ENCODE assay signal across 28 cellular contexts in genomic region chr6:60754879-60755278, GRCh38.
"Had no signal": no experiment of that assay in that cellular context is flagged by ENCODE, and none has a peak within 500 bp of the region (broad histone marks: within the 10 kb centered on the region; RNA-seq: fewer than 3 reads in every experiment).

No MANE protein-coding gene starts in this region.

- H3K36me3 Mint-ChIP-seq: brain; memory B cell; stimulated activated memory B cell treated with anti-CD40 and anti-IgM and Interleukin-4, amounts not matched to agents 10 μg/mL and 1 μg/mL and 100 μg/mL, for 72 hours had no signal

- DNase-seq: activated CD4-positive, alpha-beta T cell treated with anti-CD3 and anti-CD28 coated beads, Interleukin-2, amount 10 ng/mL, durations not matched to agents 24 days and 14 days; activated CD8-positive, alpha-beta T cell treated with anti-CD3 and anti-CD28 coated beads for 36 hours; activated T-cell treated with anti-CD3 and anti-CD28 coated beads, Interleukin-2, amount 50 U/mL, for 1 hour; aorta; caudate nucleus; dermis blood vessel endothelial cell; effector CD8-positive, alpha-beta T cell; glutamatergic neuron; hypothalamus; islet precursor cell; left cardiac atrium; mucosa of descending colon; occipital lobe; right lobe of liver; stimulated activated CD4-positive, alpha-beta T cell treated with anti-CD3 and anti-CD28 coated beads, Interleukin-1b, Interleukin-23, amount 100 ng/mL, for 48 hours; stomach; T1000 had no signal

- H3K4me1 ChIP-seq: right lobe of liver, stomach, suprapubic skin, tibial nerve had no signal

- H3K9me3 ChIP-seq: right lobe of liver had no signal

- H3K27ac ChIP-seq: right lobe of liver, skin epidermis, stomach, suprapubic skin, tibial nerve had no signal

- H3K4me3 ChIP-seq: mucosa of descending colon, right lobe of liver, skin epidermis, stomach, suprapubic skin, tibial nerve had no signal

- H3K27me3 Mint-ChIP-seq: activated CD4-positive, alpha-beta T cell treated with anti-CD3 and anti-CD28 coated beads, Interleukin-2, amount 10 ng/mL, durations not matched to agents 24 days and 14 days; activated CD8-positive, alpha-beta T cell treated with anti-CD3 and anti-CD28 coated beads for 36 hours; activated T-helper 17 cell treated with anti-CD3 and anti-CD28 coated beads, Interleukin-2, amount 50 U/mL, for 72 hours; memory B cell; stimulated activated memory B cell treated with anti-CD40 and anti-IgM and Interleukin-4, amounts not matched to agents 10 μg/mL and 1 μg/mL and 100 μg/mL, for 72 hours had no signal

- H3K27ac Mint-ChIP-seq: activated CD4-positive, alpha-beta T cell treated with anti-CD3 and anti-CD28 coated beads, Interleukin-2, amount 10 ng/mL, durations not matched to agents 24 days and 14 days; activated CD8-positive, alpha-beta T cell treated with anti-CD3 and anti-CD28 coated beads for 36 hours; activated naive CD4-positive, alpha-beta T cell treated with anti-CD3 and anti-CD28 coated beads, Interleukin-2, amount 50 U/mL, for 72 hours; activated T-helper 17 cell treated with anti-CD3 and anti-CD28 coated beads, Interleukin-2, amount 50 U/mL, for 72 hours; brain; memory B cell; stimulated activated memory B cell treated with anti-CD40 and anti-IgM and Interleukin-4, amounts not matched to agents 10 μg/mL and 1 μg/mL and 100 μg/mL, for 72 hours; T-helper 1 cell treated with Interleukin-12 subunit alpha and Interleukin-12 subunit beta and Interleukin-4 antibody, amounts not matched to agents 30 μg/mL and 1 μg/mL, for 36 hours had no signal

- H3K4me1 Mint-ChIP-seq: activated CD4-positive, alpha-beta T cell treated with anti-CD3 and anti-CD28 coated beads, Interleukin-2, amount 10 ng/mL, durations not matched to agents 24 days and 14 days; activated T-helper 17 cell treated with anti-CD3 and anti-CD28 coated beads, Interleukin-2, amount 50 U/mL, for 72 hours; brain; memory B cell; stimulated activated memory B cell treated with anti-CD40 and anti-IgM and Interleukin-4, amounts not matched to agents 10 μg/mL and 1 μg/mL and 100 μg/mL, for 72 hours had no signal

- ATAC-seq: activated CD4-positive, CD25-positive, alpha-beta regulatory T cell treated with anti-CD3 and anti-CD28 coated beads, Interleukin-2, amount 50 U/mL, for 24 hours; activated CD8-positive, alpha-beta T cell treated with anti-CD3 and anti-CD28 coated beads for 36 hours; activated naive CD4-positive, alpha-beta T cell treated with anti-CD3 and anti-CD28 coated beads, Interleukin-2, amount 50 U/mL, for 72 hours; activated T-helper 17 cell treated with anti-CD3 and anti-CD28 coated beads, Interleukin-2, amount 50 U/mL, for 72 hours; esophagus mucosa; left cardiac atrium; mucosa of descending colon; right lobe of liver; stimulated activated memory B cell treated with anti-CD40 and anti-IgM and Interleukin-4, amounts not matched to agents 10 μg/mL and 1 μg/mL and 100 μg/mL, for 72 hours had no signal

- H3K4me3 Mint-ChIP-seq: activated CD4-positive, alpha-beta T cell treated with anti-CD3 and anti-CD28 coated beads, Interleukin-2, amount 10 ng/mL, durations not matched to agents 24 days and 14 days; activated CD8-positive, alpha-beta T cell treated with anti-CD3 and anti-CD28 coated beads for 36 hours; activated T-helper 17 cell treated with anti-CD3 and anti-CD28 coated beads, Interleukin-2, amount 50 U/mL, for 72 hours; brain; memory B cell; stimulated activated memory B cell treated with anti-CD40 and anti-IgM and Interleukin-4, amounts not matched to agents 10 μg/mL and 1 μg/mL and 100 μg/mL, for 72 hours; T-helper 1 cell treated with Interleukin-12 subunit alpha and Interleukin-12 subunit beta and Interleukin-4 antibody, amounts not matched to agents 30 μg/mL and 1 μg/mL, for 36 hours had no signal

- H3K36me3 ChIP-seq: right lobe of liver, stomach, suprapubic skin, tibial nerve had no signal

- H3K27me3 ChIP-seq: right lobe of liver, stomach, suprapubic skin, tibial nerve had no signal
